Comparison of ENCODE assay signal across 1 cellular context in the genomic region with DNA sequence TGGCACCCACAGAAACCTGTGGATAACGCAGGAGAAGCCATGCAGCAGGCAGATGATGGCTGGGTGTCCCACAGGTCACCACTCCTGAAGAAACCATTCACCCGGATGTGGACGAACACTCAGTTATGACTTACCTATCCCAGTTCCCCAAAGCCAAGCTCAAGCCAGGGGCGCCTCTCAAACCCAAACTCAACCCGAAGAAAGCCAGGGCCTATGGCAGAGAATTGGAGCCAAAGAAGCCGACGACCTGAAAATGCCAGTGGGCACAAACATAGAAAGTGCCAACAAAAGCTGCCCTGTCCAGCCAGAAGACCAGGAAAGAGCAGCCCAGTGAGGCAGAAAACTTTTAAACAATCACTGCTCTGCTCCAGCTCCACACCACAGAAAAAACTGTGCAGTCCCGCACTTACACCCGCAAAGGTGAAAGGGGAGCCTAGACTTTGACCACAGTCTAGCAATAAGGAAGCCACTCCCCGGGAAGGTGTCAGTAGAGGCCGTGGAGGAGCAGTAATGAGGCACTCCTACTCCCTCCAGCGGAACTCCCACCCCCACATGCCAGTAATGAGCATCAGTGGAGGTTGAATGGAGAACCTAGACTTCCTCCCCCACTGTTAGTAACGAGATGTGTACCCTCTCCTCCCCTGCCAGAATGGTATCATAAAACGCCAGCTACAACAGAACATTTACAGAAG.
TF ChIP-seq lines count a peak whose summit lies in the region.

No MANE protein-coding gene starts in this region.

TF ChIP-seq in HepG2, 621 proteins besides CTCF, POLR2A, EP300 and RAD21:
- no peak for TF ChIP-seq KDM5B (CRISPR knock-in tag; IDR thresholded peaks at IDR 0.05; ENCODE audit: borderline replicate concordance)
- TF ChIP-seq, protein P1, sequence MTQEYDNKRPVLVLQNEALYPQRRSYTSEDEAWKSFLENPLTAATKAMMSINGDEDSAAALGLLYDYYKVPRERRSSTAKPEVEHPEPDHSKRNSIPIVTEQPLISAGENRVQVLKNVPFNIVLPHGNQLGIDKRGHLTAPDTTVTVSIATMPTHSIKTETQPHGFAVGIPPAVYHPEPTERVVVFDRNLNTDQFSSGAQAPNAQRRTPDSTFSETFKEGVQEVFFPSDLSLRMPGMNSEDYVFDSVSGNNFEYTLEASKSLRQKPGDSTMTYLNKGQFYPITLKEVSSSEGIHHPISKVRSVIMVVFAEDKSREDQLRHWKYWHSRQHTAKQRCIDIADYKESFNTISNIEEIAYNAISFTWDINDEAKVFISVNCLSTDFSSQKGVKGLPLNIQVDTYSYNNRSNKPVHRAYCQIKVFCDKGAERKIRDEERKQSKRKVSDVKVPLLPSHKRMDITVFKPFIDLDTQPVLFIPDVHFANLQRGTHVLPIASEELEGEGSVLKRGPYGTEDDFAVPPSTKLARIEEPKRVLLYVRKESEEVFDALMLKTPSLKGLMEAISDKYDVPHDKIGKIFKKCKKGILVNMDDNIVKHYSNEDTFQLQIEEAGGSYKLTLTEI (CRISPR knock-in tag; conservative IDR thresholded peaks at IDR 0.05) = no peak
- TF ChIP-seq ZNF460 (CRISPR knock-in tag; IDR thresholded peaks at IDR 0.05; ENCODE audit: borderline replicate concordance) = no peak
- no peak for TF ChIP-seq ZMAT3 (CRISPR knock-in tag; conservative IDR thresholded peaks at IDR 0.05)
- TF ChIP-seq CREBL2 (CRISPR knock-in tag; IDR thresholded peaks at IDR 0.05; ENCODE audit: borderline replicate concordance) = no peak
- no peak for TF ChIP-seq ZNF749 (CRISPR knock-in tag; IDR thresholded peaks at IDR 0.05; ENCODE audit: borderline replicate concordance)
- TF ChIP-seq AGO1 (IDR thresholded peaks at IDR 0.05; ENCODE audit: low read depth, low read length, poor library complexity, severe bottlenecking) = no peak
- TF ChIP-seq, protein P2, sequence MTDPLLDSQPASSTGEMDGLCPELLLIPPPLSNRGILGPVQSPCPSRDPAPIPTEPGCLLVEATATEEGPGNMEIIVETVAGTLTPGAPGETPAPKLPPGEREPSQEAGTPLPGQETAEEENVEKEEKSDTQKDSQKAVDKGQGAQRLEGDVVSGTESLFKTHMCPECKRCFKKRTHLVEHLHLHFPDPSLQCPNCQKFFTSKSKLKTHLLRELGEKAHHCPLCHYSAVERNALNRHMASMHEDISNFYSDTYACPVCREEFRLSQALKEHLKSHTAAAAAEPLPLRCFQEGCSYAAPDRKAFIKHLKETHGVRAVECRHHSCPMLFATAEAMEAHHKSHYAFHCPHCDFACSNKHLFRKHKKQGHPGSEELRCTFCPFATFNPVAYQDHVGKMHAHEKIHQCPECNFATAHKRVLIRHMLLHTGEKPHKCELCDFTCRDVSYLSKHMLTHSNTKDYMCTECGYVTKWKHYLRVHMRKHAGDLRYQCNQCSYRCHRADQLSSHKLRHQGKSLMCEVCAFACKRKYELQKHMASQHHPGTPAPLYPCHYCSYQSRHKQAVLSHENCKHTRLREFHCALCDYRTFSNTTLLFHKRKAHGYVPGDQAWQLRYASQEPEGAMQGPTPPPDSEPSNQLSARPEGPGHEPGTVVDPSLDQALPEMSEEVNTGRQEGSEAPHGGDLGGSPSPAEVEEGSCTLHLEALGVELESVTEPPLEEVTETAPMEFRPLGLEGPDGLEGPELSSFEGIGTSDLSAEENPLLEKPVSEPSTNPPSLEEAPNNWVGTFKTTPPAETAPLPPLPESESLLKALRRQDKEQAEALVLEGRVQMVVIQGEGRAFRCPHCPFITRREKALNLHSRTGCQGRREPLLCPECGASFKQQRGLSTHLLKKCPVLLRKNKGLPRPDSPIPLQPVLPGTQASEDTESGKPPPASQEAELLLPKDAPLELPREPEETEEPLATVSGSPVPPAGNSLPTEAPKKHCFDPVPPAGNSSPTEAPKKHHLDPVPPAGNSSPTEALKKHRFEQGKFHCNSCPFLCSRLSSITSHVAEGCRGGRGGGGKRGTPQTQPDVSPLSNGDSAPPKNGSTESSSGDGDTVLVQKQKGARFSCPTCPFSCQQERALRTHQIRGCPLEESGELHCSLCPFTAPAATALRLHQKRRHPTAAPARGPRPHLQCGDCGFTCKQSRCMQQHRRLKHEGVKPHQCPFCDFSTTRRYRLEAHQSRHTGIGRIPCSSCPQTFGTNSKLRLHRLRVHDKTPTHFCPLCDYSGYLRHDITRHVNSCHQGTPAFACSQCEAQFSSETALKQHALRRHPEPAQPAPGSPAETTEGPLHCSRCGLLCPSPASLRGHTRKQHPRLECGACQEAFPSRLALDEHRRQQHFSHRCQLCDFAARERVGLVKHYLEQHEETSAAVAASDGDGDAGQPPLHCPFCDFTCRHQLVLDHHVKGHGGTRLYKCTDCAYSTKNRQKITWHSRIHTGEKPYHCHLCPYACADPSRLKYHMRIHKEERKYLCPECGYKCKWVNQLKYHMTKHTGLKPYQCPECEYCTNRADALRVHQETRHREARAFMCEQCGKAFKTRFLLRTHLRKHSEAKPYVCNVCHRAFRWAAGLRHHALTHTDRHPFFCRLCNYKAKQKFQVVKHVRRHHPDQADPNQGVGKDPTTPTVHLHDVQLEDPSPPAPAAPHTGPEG (CRISPR knock-in tag; IDR thresholded peaks at IDR 0.05) = no peak
- no peak for TF ChIP-seq MEIS2 (CRISPR knock-in tag; IDR thresholded peaks at IDR 0.05)
- TF ChIP-seq TBX2 (CRISPR knock-in tag; IDR thresholded peaks at IDR 0.05; ENCODE audit: borderline replicate concordance) = no peak
- TF ChIP-seq MTERF4 (CRISPR knock-in tag; IDR thresholded peaks at IDR 0.05) = no peak
- TF ChIP-seq ZNF317 (CRISPR knock-in tag; IDR thresholded peaks at IDR 0.05) = no peak
- no peak for TF ChIP-seq TOE1 (CRISPR knock-in tag; IDR thresholded peaks at IDR 0.05)
- TF ChIP-seq ZNF777 (CRISPR knock-in tag; IDR thresholded peaks at IDR 0.05) = no peak
- TF ChIP-seq, protein P3, sequence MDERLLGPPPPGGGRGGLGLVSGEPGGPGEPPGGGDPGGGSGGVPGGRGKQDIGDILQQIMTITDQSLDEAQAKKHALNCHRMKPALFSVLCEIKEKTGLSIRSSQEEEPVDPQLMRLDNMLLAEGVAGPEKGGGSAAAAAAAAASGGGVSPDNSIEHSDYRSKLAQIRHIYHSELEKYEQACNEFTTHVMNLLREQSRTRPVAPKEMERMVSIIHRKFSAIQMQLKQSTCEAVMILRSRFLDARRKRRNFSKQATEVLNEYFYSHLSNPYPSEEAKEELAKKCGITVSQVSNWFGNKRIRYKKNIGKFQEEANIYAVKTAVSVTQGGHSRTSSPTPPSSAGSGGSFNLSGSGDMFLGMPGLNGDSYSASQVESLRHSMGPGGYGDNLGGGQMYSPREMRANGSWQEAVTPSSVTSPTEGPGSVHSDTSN (CRISPR knock-in tag; IDR thresholded peaks at IDR 0.05) = no peak
- TF ChIP-seq ZNF513 (CRISPR knock-in tag; conservative IDR thresholded peaks at IDR 0.05) = no peak
TF ChIP-seq in HepG2: peak in this region for 0.
